In genomic region chr13:49976314-49977258, GRCh38 we compare ENCODE assay signal across 8 cellular contexts. TPM values are rescaled to one million over a fixed set of nuclear protein-coding genes. Genes with fewer than 3 reads are reported as not detected.
DNase-seq lines count a peak whose midpoint lies in the region; ATAC-seq and TF ChIP-seq lines count a peak whose summit lies in the region.

No MANE protein-coding gene starts in this region.

- H3K4me3 ChIP-seq in NB4 (ENCODE audit: low read depth, low read length) (no peak overlapping the region), right atrium auricular region (no peak overlapping the region)

- TF ChIP-seq CTCF in C4-2B (conservative IDR thresholded peaks at IDR 0.05), result peak; percentile 90
- TF ChIP-seq CTCF in NB4 (IDR thresholded peaks at IDR 0.05; ENCODE audit: low read depth, low read length), result peak; percentile 94
- peak; percentile 82 to 85 for TF ChIP-seq CTCF in right atrium auricular region (IDR thresholded peaks at IDR 0.05)

- no peak for TF ChIP-seq POLR2A in NB4 (IDR thresholded peaks at IDR 0.05; ENCODE audit: extremely low read depth, insufficient read length)

- H3K27ac ChIP-seq in C4-2B, result no peak overlapping the region
- no peak overlapping the region for H3K27ac ChIP-seq in right atrium auricular region

- H3K4me1 Mint-ChIP-seq in T-helper 17 cell, result peaks cover 2% of the 10 kb centered on the region

- no peaks in the 10 kb centered on the region for H3K4me1 ChIP-seq in right atrium auricular region

- no peaks in the 10 kb centered on the region for H3K27me3 Mint-ChIP-seq in T-helper 17 cell

- no peak overlapping the region for H3K27ac Mint-ChIP-seq in T-helper 17 cell

- DNase-seq in NB4 (ENCODE audit: low read depth) (peak; percentile 85), T-helper 17 cell (peak; percentile 61 to 72 (median 70)), amniotic stem cell (lab: John Stamatoyannopoulos, UW) (peak; percentile 16), right atrium auricular region (ENCODE audit: low spot score) (peak; percentile 65), sciatic nerve (ENCODE audit: low spot score) (peak; percentile 82)

- H3K27me3 ChIP-seq in right atrium auricular region, result no peaks in the 10 kb centered on the region

- intact Hi-C loops in sciatic nerve (cut with DNase I), result loop anchor here (5.0 kb wide), 1 partner anchor 826 kb away; no protein-coding TSS in a partner anchor

- no peaks in the 10 kb centered on the region for H3K36me3 ChIP-seq in right atrium auricular region

- ATAC-seq in GM19328 (IDR thresholded peaks at IDR 0.05; ENCODE audit: unreplicated experiment) (peak; percentile 58), T-helper 17 cell (peak; percentile 79), sciatic nerve (peak; percentile 80), GM21717 (IDR thresholded peaks at IDR 0.05; ENCODE audit: unreplicated experiment) (no peak)

- H3K9me3 ChIP-seq in T-helper 17 cell (ENCODE audit: control insufficient read depth, low read length, poor library complexity, severe bottlenecking) (no peaks in the 10 kb centered on the region), right atrium auricular region (no peaks in the 10 kb centered on the region)

- no peak overlapping the region for H3K4me3 Mint-ChIP-seq in T-helper 17 cell

- no peaks in the 10 kb centered on the region for H3K36me3 Mint-ChIP-seq in T-helper 17 cell (ENCODE audit: low read depth)

RNA-seq across cellular contexts. Expression of gene TRIM13, which starts 20.3 kb away (rescaled TPM):
- 10 to 100 TPM; 18.5 to 27.5 TPM for total RNA-seq in T-helper 17 cell
- 10 to 100 TPM; 15.8 to 16.0 TPM for total RNA-seq in right atrium auricular region
- 25.1 TPM for total RNA-seq in sciatic nerve

RNA-seq across cellular contexts. Expression of gene KCNRG, which starts 38.7 kb away (rescaled TPM):
- total RNA-seq in T-helper 17 cell (under 1 TPM; 0.60 to 0.91 TPM), right atrium auricular region (1 to 10 TPM; 1.6 TPM), sciatic nerve (0.45 TPM)

RNA-seq across cellular contexts. Expression of gene SPRYD7, which starts 40.4 kb away (rescaled TPM):
- total RNA-seq in T-helper 17 cell (1 to 10 TPM in 1 of 2 donors, under 1 TPM in 1; 0.99 to 3.0 TPM), right atrium auricular region (1 to 10 TPM; 6.1 to 9.3 TPM), sciatic nerve (7.8 TPM)

Comparison
In these comparisons a context has a peak if more than half of its experiments do, and no peak if none do; other contexts are left out.
1. DNase-seq: peak in every context shown above with its lines; median percentile 85 in NB4; 82 in sciatic nerve; 70 in T-helper 17 cell; 65 in right atrium auricular region; 16 in amniotic stem cell.